Comparison of ENCODE assay signal across 25 cellular contexts in genomic region chr1:106232128-106232527, GRCh38.
A peak's percentile ranks its signal among the peaks of the same experiment; 100 is the strongest.
DNase-seq lines count a peak whose midpoint lies in the region; TF ChIP-seq lines count a peak whose summit lies in the region.
"Had no signal": no experiment of that assay in that cellular context is flagged by ENCODE, and none has a peak within 500 bp of the region (broad histone marks: within the 10 kb centered on the region; RNA-seq: fewer than 3 reads in every experiment).

No MANE protein-coding gene starts in this region.

- no peaks in the 10 kb centered on the region for H3K9me2 ChIP-seq in hepatocyte (replicated peaks; ENCODE audit: insufficient read depth)

- H2AFZ ChIP-seq in hepatocyte = no peak overlapping the region
- H2AFZ ChIP-seq: GM23338, PC-9 had no signal

- H3K79me2 ChIP-seq in hepatocyte = no peaks in the 10 kb centered on the region

- no peaks in the 10 kb centered on the region for H4K20me1 ChIP-seq in hepatocyte (ENCODE audit: insufficient read depth, poor library complexity, severe bottlenecking)

- H3K36me3 ChIP-seq in tibial nerve (no peaks in the 10 kb centered on the region), hepatocyte (replicated peaks; ENCODE audit: insufficient read depth, low read depth) (no peaks in the 10 kb centered on the region)
- H3K36me3 ChIP-seq: BE2C, HAP-1 had no signal

- H3K27me3 ChIP-seq in tibial nerve (no peaks in the 10 kb centered on the region), hepatocyte (no peaks in the 10 kb centered on the region)
- H3K27me3 ChIP-seq: BE2C had no signal

- H3K4me3 ChIP-seq in choroid plexus epithelial cell (ENCODE audit: low read depth, low read length) (no peak overlapping the region), tibial nerve (no peak overlapping the region), hepatocyte (no peak overlapping the region)
- H3K4me3 ChIP-seq: GM23338, HAP-1, PC-9 had no signal

- H3K4me2 ChIP-seq in hepatocyte = no peak overlapping the region
- H3K4me2 ChIP-seq: GM23338, KMS-11, PC-9 had no signal

- H3K4me3 Mint-ChIP-seq in type B pancreatic cell = no peak overlapping the region
- H3K4me3 Mint-ChIP-seq: CD14-positive monocyte, GM23338, HFFc6 had no signal

- H3K36me3 Mint-ChIP-seq in type B pancreatic cell = no peaks in the 10 kb centered on the region
- H3K36me3 Mint-ChIP-seq: CD14-positive monocyte had no signal

- H3K9me3 Mint-ChIP-seq in type B pancreatic cell = peaks cover 4% of the 10 kb centered on the region
- H3K9me3 Mint-ChIP-seq: GM23338 had no signal

- TF ChIP-seq CTCF in choroid plexus epithelial cell (conservative IDR thresholded peaks at IDR 0.05; ENCODE audit: low read depth, low read length) = no peak
- no peak for TF ChIP-seq CTCF in type B pancreatic cell (conservative IDR thresholded peaks at IDR 0.05)
- no peak for TF ChIP-seq CTCF in tibial nerve (IDR thresholded peaks at IDR 0.05)
- TF ChIP-seq CTCF in hepatocyte (IDR thresholded peaks at IDR 0.05; ENCODE audit: poor library complexity) = no peak

- TF ChIP-seq EP300 in tibial nerve (IDR thresholded peaks at IDR 0.05) = no peak

- 89 to 100% methylated on average over 1 of the region's 1 CpG for WGBS in tibial nerve, 2 donors
- WGBS in hepatocyte (ENCODE audit: low lambda C conversion rate, missing lambda C conversion rate) = 80% methylated on average over 1 of the region's 1 CpG

- H3K27me3 Mint-ChIP-seq in type B pancreatic cell = peaks cover 3% of the 10 kb centered on the region

- H3K27ac ChIP-seq in tibial nerve (no peak overlapping the region), hepatocyte (no peak overlapping the region)
- H3K27ac ChIP-seq: 22Rv1, KMS-11, PC-9 had no signal

- peaks cover 11% of the 10 kb centered on the region for H3K4me1 Mint-ChIP-seq in type B pancreatic cell (ENCODE audit: unreplicated experiment)
- H3K4me1 Mint-ChIP-seq: CD14-positive monocyte, GM23338 had no signal

- H3K27ac Mint-ChIP-seq in type B pancreatic cell = peak overlapping the region; percentile 37
- H3K27ac Mint-ChIP-seq: CD14-positive monocyte, GM23338, HFFc6 had no signal

- H3K9me3 ChIP-seq in tibial nerve (no peaks in the 10 kb centered on the region), hepatocyte (ENCODE audit: low read depth) (no peaks in the 10 kb centered on the region)
- H3K9me3 ChIP-seq: BE2C, HAP-1 had no signal

- TF ChIP-seq POLR2A in tibial nerve (IDR thresholded peaks at IDR 0.05) = no peak

- peak; percentile 25 for DNase-seq in DMS53 (lab: John Stamatoyannopoulos, UW)
- DNase-seq in DMS53 treated with DMSO at 0.1 percent for 48 hours (lab: John Stamatoyannopoulos, UW; ENCODE audit: unreplicated experiment) = no peak
- DNase-seq in choroid plexus epithelial cell (ENCODE audit: low read depth) = peak; percentile 12
- DNase-seq in islet precursor cell = peak; percentile 70
- DNase-seq in type B pancreatic cell (ENCODE audit: extremely low spot score, unreplicated experiment) = no peak
- no peak for DNase-seq in tibial nerve (ENCODE audit: low spot score in 2 of 2)
- DNase-seq in NCI-H510A treated with DMSO at 0.1 percent for 48 hours (lab: John Stamatoyannopoulos, UW) = no peak
- DNase-seq in hepatocyte (ENCODE audit: low spot score) = no peak
- DNase-seq: ACHN; BE2C; DMS153; HFFc6; MM.1S; NCI-H2029; NCI-H446; NCI-H526; NCI-H82; NK-92 treated with Interleukin-12 subunit alpha and Interleukin-12 subunit beta, amount 100 ng/mL, for 24 hours; PC-9; Right ventricle myocardium superior had no signal

- H3K4me1 ChIP-seq in tibial nerve (no peaks in the 10 kb centered on the region), hepatocyte (ENCODE audit: insufficient read depth) (no peaks in the 10 kb centered on the region)
- H3K4me1 ChIP-seq: BE2C, HAP-1 had no signal

Comparison
In these comparisons a context has a peak if more than half of its experiments do, and no peak if none do; other contexts are left out.
1. DNase-seq: peak in DMS53 (single experiment), choroid plexus epithelial cell (single experiment) and islet precursor cell (single experiment); none in DMS53 treated with DMSO at 0.1 percent for 48 hours (single experiment), type B pancreatic cell (single experiment), tibial nerve (0 of 2), NCI-H510A treated with DMSO at 0.1 percent for 48 hours (single experiment) and hepatocyte (single experiment).